11 cellular contexts compared by ENCODE assay signal in the genomic region with DNA sequence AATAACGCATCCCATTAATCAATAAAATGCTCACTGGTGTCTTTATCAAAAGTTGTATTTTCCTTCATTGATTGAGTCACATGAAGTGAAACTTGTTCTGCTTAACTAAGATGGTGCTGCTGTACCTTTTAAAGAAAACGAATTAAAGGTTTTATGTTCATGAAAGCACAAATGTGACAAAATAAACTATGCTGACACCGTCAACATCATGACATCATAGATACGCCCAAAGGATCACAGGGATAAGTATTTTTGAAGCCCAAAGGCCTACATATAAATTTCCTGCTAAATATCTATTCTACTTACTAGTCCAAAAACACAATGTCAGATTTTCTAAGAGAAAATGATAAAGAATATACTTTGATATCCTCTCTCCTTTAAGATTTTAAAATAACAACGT.
"Had no signal": no experiment of that assay in that cellular context is flagged by ENCODE, and none has a peak within 500 bp of the region (broad histone marks: within the 10 kb centered on the region; RNA-seq: fewer than 3 reads in every experiment).

No MANE protein-coding gene starts in this region.

- H3K27ac ChIP-seq: GM23248 had no signal

- DNase-seq: GM23248, GOT3, H7, H9, HCEC 1CT, HFFc6 had no signal

- H3K4me3 ChIP-seq: GM23248, HAP-1 had no signal

- H3K9ac ChIP-seq: GM23248 had no signal

- H2AFZ ChIP-seq: GM23248, GM23338 had no signal

- H3K36me3 ChIP-seq: HAP-1 had no signal

- H3K27ac Mint-ChIP-seq: GM23338, HFFc6 had no signal

- H3K9me3 Mint-ChIP-seq: GM23338, HFFc6 had no signal

- FAIRE-seq: H1, H54 had no signal

- H3K4me3 Mint-ChIP-seq: GM23338, H9, HFFc6 had no signal

- ATAC-seq: GM23338, HCT116 had no signal
